In the genomic region with DNA sequence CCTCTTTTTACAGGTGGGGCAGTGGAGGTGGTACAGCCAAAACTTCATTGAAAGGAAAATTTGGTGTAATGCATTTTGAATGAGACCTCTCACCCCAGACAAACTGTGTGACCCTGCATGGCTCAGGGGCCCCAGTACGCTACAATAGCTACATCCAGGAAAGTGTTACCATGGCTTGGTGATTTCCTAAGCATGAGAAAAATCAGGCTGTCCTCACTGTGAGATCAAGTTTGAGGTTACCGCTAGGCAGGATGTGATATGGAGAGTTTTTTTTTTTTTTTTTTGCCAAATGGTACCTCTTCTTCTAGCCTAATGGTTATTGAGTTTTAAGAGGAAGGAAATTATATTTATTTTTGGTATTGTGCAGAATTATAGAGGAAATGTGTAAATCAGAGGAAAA, we compare ENCODE assay signal across 22 cellular contexts.
DNase-seq lines count a peak whose midpoint lies in the region; ATAC-seq lines count a peak whose summit lies in the region.
"Had no signal": no experiment of that assay in that cellular context is flagged by ENCODE, and none has a peak within 500 bp of the region (broad histone marks: within the 10 kb centered on the region; RNA-seq: fewer than 3 reads in every experiment).

No MANE protein-coding gene starts in this region.

- peaks cover 3% of the 10 kb centered on the region for H3K36me3 Mint-ChIP-seq in activated CD4-positive, alpha-beta memory T cell treated with anti-CD3 and anti-CD28 coated beads for 36 hours
- H3K36me3 Mint-ChIP-seq in activated CD4-positive, alpha-beta memory T cell treated with anti-CD3 and anti-CD28 coated beads, Interleukin-2, amount 10 ng/mL, durations not matched to agents 7 days and 5 days (ENCODE audit: low read depth): peaks cover 7% of the 10 kb centered on the region

- H3K36me3 ChIP-seq in mesenchymal stem cell (ENCODE audit: control insufficient read depth in 1 of 2, insufficient read depth in 2 of 2, low read depth in 1 of 2, low read length in 2 of 2) (no peaks in the 10 kb centered on the region), subcutaneous abdominal adipose tissue (ENCODE audit: control insufficient read depth in 5 of 5, insufficient read depth in 5 of 5, low read length in 5 of 5) (no peaks in the 10 kb centered on the region)
- H3K36me3 ChIP-seq: BE2C, MG63 had no signal

- peak; percentile 20 for DNase-seq in activated CD4-positive, alpha-beta memory T cell treated with anti-CD3 and anti-CD28 coated beads for 36 hours
- no peak for DNase-seq in activated CD4-positive, alpha-beta memory T cell treated with anti-CD3 and anti-CD28 coated beads, Interleukin-2, amount 10 ng/mL, durations not matched to agents 7 days and 5 days
- DNase-seq in right cardiac atrium: no peak
- DNase-seq in cardiac septum (ENCODE audit: low spot score): no peak
- peak; percentile 11 for DNase-seq in mesenchymal stem cell
- DNase-seq in activated effector memory CD4-positive, alpha-beta T cell treated with anti-CD3 and anti-CD28 coated beads, Interleukin-2, amount 50 U/mL, for 16 hours: no peak
- no peak for DNase-seq in ACHN
- DNase-seq: BE2C; CD4-positive, alpha-beta T cell; COR-L47; DMS79; H9; HFFc6; Kasumi-1; MG63; NCI-H1694 treated with DMSO at 0.1 percent for 48 hours; NCI-H2081 treated with DMSO at 0.1 percent for 48 hours; NCI-H446 treated with DMSO at 0.1 percent for 48 hours; NCI-H526 treated with DMSO at 0.1 percent for 48 hours; OCI-M1; SHP77 treated with DMSO at 0.1 percent for 48 hours had no signal

- H3K4me2 ChIP-seq in mesenchymal stem cell (ENCODE audit: low read length, poor library complexity, severe bottlenecking): no peak overlapping the region

- no peak overlapping the region for H3K4me3 ChIP-seq in right cardiac atrium (ENCODE audit: low read length)
- no peak overlapping the region for H3K4me3 ChIP-seq in mesenchymal stem cell (ENCODE audit: insufficient read depth in 1 of 2, low read depth in 1 of 2, low read length in 2 of 2)
- no peak overlapping the region for H3K4me3 ChIP-seq in subcutaneous abdominal adipose tissue (ENCODE audit: low read depth in 1 of 5, low read length in 5 of 5)
- H3K4me3 ChIP-seq: MG63 had no signal

- 61% methylated on average over 2 of the region's 2 CpGs for WGBS in right cardiac atrium
- 37% methylated on average over 2 of the region's 2 CpGs for WGBS in mesenchymal stem cell

- no peaks in the 10 kb centered on the region for H3K9me3 Mint-ChIP-seq in activated CD4-positive, alpha-beta memory T cell treated with anti-CD3 and anti-CD28 coated beads for 36 hours
- peaks cover 7% of the 10 kb centered on the region for H3K9me3 Mint-ChIP-seq in activated CD4-positive, alpha-beta memory T cell treated with anti-CD3 and anti-CD28 coated beads, Interleukin-2, amount 10 ng/mL, durations not matched to agents 7 days and 5 days
- H3K9me3 Mint-ChIP-seq: CD4-positive, alpha-beta T cell; H9; HFFc6 had no signal

- H3K18ac ChIP-seq in mesenchymal stem cell (ENCODE audit: low read depth in 1 of 2, low read length in 2 of 2): no peak overlapping the region

- H2BK5ac ChIP-seq in mesenchymal stem cell (ENCODE audit: low read depth, low read length, poor library complexity, severe bottlenecking): no peak overlapping the region

- no peak overlapping the region for H4K91ac ChIP-seq in mesenchymal stem cell (ENCODE audit: low read length)

- H2AK5ac ChIP-seq in mesenchymal stem cell (ENCODE audit: low read length, severe bottlenecking): no peak overlapping the region

- H3K4me3 Mint-ChIP-seq in activated CD4-positive, alpha-beta memory T cell treated with anti-CD3 and anti-CD28 coated beads for 36 hours: no peak overlapping the region
- H3K4me3 Mint-ChIP-seq in activated CD4-positive, alpha-beta memory T cell treated with anti-CD3 and anti-CD28 coated beads, Interleukin-2, amount 10 ng/mL, durations not matched to agents 7 days and 5 days: no peak overlapping the region
- H3K4me3 Mint-ChIP-seq: CD4-positive, alpha-beta T cell; H9; HFFc6 had no signal

- H3K27ac Mint-ChIP-seq in activated CD4-positive, alpha-beta memory T cell treated with anti-CD3 and anti-CD28 coated beads for 36 hours: peak overlapping the region; percentile 73
- H3K27ac Mint-ChIP-seq in activated CD4-positive, alpha-beta memory T cell treated with anti-CD3 and anti-CD28 coated beads, Interleukin-2, amount 10 ng/mL, durations not matched to agents 7 days and 5 days: no peak overlapping the region
- H3K27ac Mint-ChIP-seq: CD4-positive, alpha-beta T cell; H9; HFFc6 had no signal

- no peaks in the 10 kb centered on the region for H3K27me3 ChIP-seq in right cardiac atrium (ENCODE audit: control insufficient read depth, insufficient read depth)
- H3K27me3 ChIP-seq in mesenchymal stem cell (ENCODE audit: control insufficient read depth in 1 of 2, insufficient read depth in 1 of 2, low read length in 2 of 2): no peaks in the 10 kb centered on the region
- H3K27me3 ChIP-seq in subcutaneous abdominal adipose tissue (ENCODE audit: control insufficient read depth in 5 of 5, insufficient read depth in 4 of 5, low read length in 5 of 5): no peaks in the 10 kb centered on the region
- H3K27me3 ChIP-seq: BE2C, MG63 had no signal

- CTCF ChIA-PET in activated CD4-positive, alpha-beta memory T cell treated with anti-CD3 and anti-CD28 coated beads for 36 hours (lab: Charles Lee): no interaction called here
- CTCF ChIA-PET in activated CD4-positive, alpha-beta memory T cell treated with anti-CD3 and anti-CD28 coated beads, Interleukin-2, amount 10 ng/mL, durations not matched to agents 7 days and 5 days (lab: Charles Lee): no interaction called here

- no peak overlapping the region for H2BK120ac ChIP-seq in mesenchymal stem cell (ENCODE audit: low read depth, low read length)

- no peak overlapping the region for H3K23ac ChIP-seq in mesenchymal stem cell (ENCODE audit: low read length in 2 of 2)

- H3K9me3 ChIP-seq in right cardiac atrium (ENCODE audit: control insufficient read depth, low read length) (no peaks in the 10 kb centered on the region), mesenchymal stem cell (ENCODE audit: control insufficient read depth, low read length) (no peaks in the 10 kb centered on the region), subcutaneous abdominal adipose tissue (ENCODE audit: control insufficient read depth in 5 of 5, low read length in 5 of 5) (peaks cover 0 to 3% (median 0%) of the 10 kb centered on the region in 5 donors)
- H3K9me3 ChIP-seq: BE2C, MG63 had no signal

- no peak overlapping the region for H4K8ac ChIP-seq in mesenchymal stem cell (ENCODE audit: low read length)

- H3K4ac ChIP-seq in mesenchymal stem cell (ENCODE audit: low read depth in 1 of 2, low read length in 2 of 2): no peak overlapping the region

- no peak overlapping the region for H2BK12ac ChIP-seq in mesenchymal stem cell (ENCODE audit: low read length in 2 of 2)

- no peaks in the 10 kb centered on the region for H3K27me3 Mint-ChIP-seq in activated CD4-positive, alpha-beta memory T cell treated with anti-CD3 and anti-CD28 coated beads for 36 hours
- H3K27me3 Mint-ChIP-seq in activated CD4-positive, alpha-beta memory T cell treated with anti-CD3 and anti-CD28 coated beads, Interleukin-2, amount 10 ng/mL, durations not matched to agents 7 days and 5 days: no peaks in the 10 kb centered on the region
- H3K27me3 Mint-ChIP-seq: CD4-positive, alpha-beta T cell had no signal

- H3K27ac ChIP-seq in right cardiac atrium (ENCODE audit: low read length) (no peak overlapping the region), mesenchymal stem cell (ENCODE audit: low read length, poor library complexity, severe bottlenecking) (no peak overlapping the region), subcutaneous abdominal adipose tissue (ENCODE audit: low read depth, low read length) (peak overlapping the region; percentile 19)

- H3K79me1 ChIP-seq in mesenchymal stem cell (replicated peaks; ENCODE audit: low read length, poor library complexity, severe bottlenecking): no peaks in the 10 kb centered on the region

- H3K9ac ChIP-seq in mesenchymal stem cell (ENCODE audit: low read length) (no peak overlapping the region), subcutaneous abdominal adipose tissue (ENCODE audit: low read length in 5 of 5) (no peak overlapping the region)

- H2BK15ac ChIP-seq in mesenchymal stem cell (ENCODE audit: low read depth, poor library complexity, severe bottlenecking): no peak overlapping the region

- H3K4me1 Mint-ChIP-seq in activated CD4-positive, alpha-beta memory T cell treated with anti-CD3 and anti-CD28 coated beads for 36 hours (ENCODE audit: low read depth): peaks cover 48% of the 10 kb centered on the region
- peaks cover 22% of the 10 kb centered on the region for H3K4me1 Mint-ChIP-seq in activated CD4-positive, alpha-beta memory T cell treated with anti-CD3 and anti-CD28 coated beads, Interleukin-2, amount 10 ng/mL, durations not matched to agents 7 days and 5 days

- in situ Hi-C loops in ACHN (cut with HindIII; ENCODE audit: low pct_ligation_motif_present, low pct_unique_long_range_greater_than_20kb, low sequenced_read_pairs): no loop called here

- peak; percentile 26 to 83 for ATAC-seq in right cardiac atrium

- H3K4me1 ChIP-seq in right cardiac atrium (ENCODE audit: control insufficient read depth, insufficient read depth, low read length) (no peaks in the 10 kb centered on the region), mesenchymal stem cell (ENCODE audit: control insufficient read depth, insufficient read depth, low read depth, low read length) (no peaks in the 10 kb centered on the region), subcutaneous abdominal adipose tissue (ENCODE audit: control insufficient read depth in 5 of 5, insufficient read depth in 5 of 5, low read length in 5 of 5) (peaks cover 0 to 25% (median 19%) of the 10 kb centered on the region in 5 donors)
- H3K4me1 ChIP-seq: BE2C had no signal

- POLR2A ChIA-PET in activated CD4-positive, alpha-beta memory T cell treated with anti-CD3 and anti-CD28 coated beads for 36 hours (lab: Charles Lee): interaction anchor here (1.0 kb wide), 1 partner anchor 31 kb away, joined by 4 read pairs; no protein-coding TSS in a partner anchor
- POLR2A ChIA-PET in activated CD4-positive, alpha-beta memory T cell treated with anti-CD3 and anti-CD28 coated beads, Interleukin-2, amount 10 ng/mL, durations not matched to agents 7 days and 5 days (lab: Charles Lee): no interaction called here

- no peak overlapping the region for H2AFZ ChIP-seq in mesenchymal stem cell (ENCODE audit: low read depth, low read length)

- intact Hi-C loops in activated CD4-positive, alpha-beta memory T cell treated with anti-CD3 and anti-CD28 coated beads for 36 hours (cut with micrococcal nuclease): loop anchor here (10.0 kb wide), 1 partner anchor 208 kb away; no protein-coding TSS in a partner anchor
- intact Hi-C loops in right cardiac atrium (cut with DNase I): loop anchor here in 1 of 4 donors (10.0 kb wide), 1 partner anchor 208 kb away; no protein-coding TSS in a partner anchor
- intact Hi-C loops in cardiac septum (cut with DNase I): loop anchor here (5.0 kb wide), 1 partner anchor 214 kb away; no protein-coding TSS in a partner anchor

- H3K14ac ChIP-seq in mesenchymal stem cell (ENCODE audit: low read length in 2 of 2): no peak overlapping the region

Comparison
In these comparisons a context has a peak if more than half of its experiments do, and no peak if none do; other contexts are left out.
1. DNase-seq: peak in activated CD4-positive, alpha-beta memory T cell treated with anti-CD3 and anti-CD28 coated beads for 36 hours (single experiment) and mesenchymal stem cell (single experiment); none in activated CD4-positive, alpha-beta memory T cell treated with anti-CD3 and anti-CD28 coated beads, Interleukin-2, amount 10 ng/mL, durations not matched to agents 7 days and 5 days (single experiment), right cardiac atrium (0 of 3), cardiac septum (single experiment), activated effector memory CD4-positive, alpha-beta T cell treated with anti-CD3 and anti-CD28 coated beads, Interleukin-2, amount 50 U/mL, for 16 hours (single experiment) and ACHN (single experiment).